ENCODE assay signal across 10 cellular contexts in genomic region chr9:114958021-114958846, GRCh38. TPM values are rescaled to one million over a fixed set of nuclear protein-coding genes. Genes with fewer than 3 reads are reported as not detected.
DNase-seq lines count a peak whose midpoint lies in the region; ATAC-seq and TF ChIP-seq lines count a peak whose summit lies in the region.
"Had no signal": no experiment of that assay in that cellular context is flagged by ENCODE, and none has a peak within 500 bp of the region (broad histone marks: within the 10 kb centered on the region; RNA-seq: fewer than 3 reads in every experiment).

No MANE protein-coding gene starts in this region.

- H3K27me3 Mint-ChIP-seq in chondrocyte (ENCODE audit: low read depth): peaks cover 37% of the 10 kb centered on the region

- H3K9me3 Mint-ChIP-seq in chondrocyte (ENCODE audit: low read depth): peaks cover 36% of the 10 kb centered on the region

- H3K4me3 Mint-ChIP-seq in chondrocyte (ENCODE audit: unreplicated experiment): no peak overlapping the region
- H3K4me3 Mint-ChIP-seq: nephron progenitor cell had no signal

- DNase-seq in GDM1 (lab: John Stamatoyannopoulos, UW) (peak; percentile 88), fibroblast of gingiva (ENCODE audit: low read depth) (peak; percentile 31), NCI-H1048 (lab: John Stamatoyannopoulos, UW) (no peak), chondrocyte (ENCODE audit: low spot score) (no peak), NCI-H1092 treated with DMSO at 0.1 percent for 48 hours (lab: John Stamatoyannopoulos, UW) (no peak)
- peak; percentile 50 to 66 for DNase-seq in activated CD4-positive, alpha-beta T cell treated with anti-CD3 and anti-CD28 coated beads for 4 hours
- peak; percentile 16 to 45 for DNase-seq in stimulated activated CD4-positive, alpha-beta T cell treated with anti-CD3 and anti-CD28 coated beads, Interleukin-1b, Interleukin-23, amount 100 ng/mL, for 4 hours (ENCODE audit: low read depth in 2 of 2)
- DNase-seq: nephron progenitor cell had no signal

- no peak overlapping the region for H3K27ac Mint-ChIP-seq in chondrocyte (ENCODE audit: unreplicated experiment)
- H3K27ac Mint-ChIP-seq: nephron progenitor cell had no signal

- H3K36me3 Mint-ChIP-seq in chondrocyte (ENCODE audit: low read depth): peaks cover 23% of the 10 kb centered on the region

- H3K4me1 Mint-ChIP-seq in chondrocyte (ENCODE audit: low read depth): peaks cover 8% of the 10 kb centered on the region
- H3K4me1 Mint-ChIP-seq: nephron progenitor cell had no signal

- ATAC-seq in GM19324 (IDR thresholded peaks at IDR 0.05; ENCODE audit: low FRiP score, unreplicated experiment): no peak
- ATAC-seq: body of pancreas had no signal

- no peak for TF ChIP-seq CTCF in chondrocyte (IDR thresholded peaks at IDR 0.05)

RNA-seq across cellular contexts. Expression of gene TNFSF8, which starts 27.8 kb away (rescaled TPM):
- total RNA-seq in chondrocyte: not detected in 3 replicates

Comparison
In these comparisons a context has a peak if more than half of its experiments do, and no peak if none do; other contexts are left out.
1. DNase-seq: peak in GDM1 (single experiment), activated CD4-positive, alpha-beta T cell treated with anti-CD3 and anti-CD28 coated beads for 4 hours (2 of 2), fibroblast of gingiva (single experiment) and stimulated activated CD4-positive, alpha-beta T cell treated with anti-CD3 and anti-CD28 coated beads, Interleukin-1b, Interleukin-23, amount 100 ng/mL, for 4 hours (2 of 2); none in NCI-H1048 (single experiment), chondrocyte (single experiment) and NCI-H1092 treated with DMSO at 0.1 percent for 48 hours (single experiment).